In genomic region chr12:92621312-92621711, GRCh38 we compare ENCODE assay signal across 16 cellular contexts.
A peak's percentile ranks its signal among the peaks of the same experiment; 100 is the strongest.
DNase-seq lines count a peak whose midpoint lies in the region; ATAC-seq, FAIRE-seq and TF ChIP-seq lines count a peak whose summit lies in the region.
"Had no signal": no experiment of that assay in that cellular context is flagged by ENCODE, and none has a peak within 500 bp of the region (broad histone marks: within the 10 kb centered on the region; RNA-seq: fewer than 3 reads in every experiment).

No MANE protein-coding gene starts in this region.

- H3K27ac ChIP-seq in RWPE2 (ENCODE audit: poor library complexity, severe bottlenecking) (peak overlapping the region; percentile 94), epithelial cell of prostate (peak overlapping the region; percentile 74), HepG2 (ENCODE audit: extremely low read length, insufficient read depth, low read length) (no peak overlapping the region)
- H3K27ac ChIP-seq: BLaER1 treated with 17β-estradiol and CSF1 and Interleukin-3, amounts not matched to agents 10 nM and 100 nM had no signal

- H4K20me1 ChIP-seq in HepG2 (ENCODE audit: insufficient read depth, low read length) = no peaks in the 10 kb centered on the region
- H4K20me1 ChIP-seq: BLaER1 treated with 17β-estradiol and CSF1 and Interleukin-3, amounts not matched to agents 10 nM and 100 nM had no signal

- FAIRE-seq in HepG2 (lab: Jason Lieb, UNC) = no peak
- FAIRE-seq: GM12878, GM18507 had no signal

- H3K4me1 ChIP-seq in RWPE2 (ENCODE audit: insufficient read depth, poor library complexity, severe bottlenecking) = peaks cover 51% of the 10 kb centered on the region
- H3K4me1 ChIP-seq in HepG2 (ENCODE audit: insufficient read depth, low read length) = no peaks in the 10 kb centered on the region
- H3K4me1 ChIP-seq: BLaER1 treated with 17β-estradiol and CSF1 and Interleukin-3, amounts not matched to agents 10 nM and 100 nM had no signal

- no peaks in the 10 kb centered on the region for H3K9me3 ChIP-seq in RWPE2 (ENCODE audit: severe bottlenecking)
- H3K9me3 ChIP-seq in HepG2 (ENCODE audit: low read length) = no peaks in the 10 kb centered on the region
- no peaks in the 10 kb centered on the region for H3K9me3 ChIP-seq in MG63

- intact Hi-C loops in Calu3 (cut with micrococcal nuclease; ENCODE audit: unreplicated experiment) (no loop called here), HepG2 (cut with micrococcal nuclease; ENCODE audit: unreplicated experiment) (no loop called here)

- DNase-seq in Calu3 (no peak), RWPE2 (ENCODE audit: low spot score) (no peak), epithelial cell of prostate (ENCODE audit: low read depth, low spot score) (no peak), HepG2 (ENCODE audit: low spot score) (no peak), hepatic stellate cell (ENCODE audit: low spot score) (no peak), MG63 (no peak)
- no peak for DNase-seq in stimulated activated effector memory CD8-positive, alpha-beta T cell treated with anti-CD3 and anti-CD28 coated beads, Interleukin-12 subunit alpha, Interleukin-12 subunit beta, amount 100 ng/mL, for 72 hours (ENCODE audit: low spot score in 2 of 2)
- DNase-seq: AML-193; CD4-positive, CD25-positive, alpha-beta regulatory T cell; DMS 273 treated with DMSO at 0.1 percent for 48 hours; H7; IMR-90 had no signal

- in situ Hi-C loops in HepG2 (cut with HindIII; ENCODE audit: extremely low pct_ligation_motif_present, low pct_unique_long_range_greater_than_20kb) = loop anchor here (25.0 kb wide), 1 partner anchor 1234 kb away; no protein-coding TSS in a partner anchor

- H3K27ac Mint-ChIP-seq in Calu3 (ENCODE audit: unreplicated experiment) = peak overlapping the region; percentile 2
- peak overlapping the region; percentile 41 for H3K27ac Mint-ChIP-seq in stimulated activated effector memory CD8-positive, alpha-beta T cell treated with anti-CD3 and anti-CD28 coated beads, Interleukin-12 subunit alpha, Interleukin-12 subunit beta, amount 100 ng/mL, for 72 hours
- H3K27ac Mint-ChIP-seq: CD4-positive, CD25-positive, alpha-beta regulatory T cell; GM23338 had no signal

- no peak overlapping the region for H3K4me2 ChIP-seq in HepG2 (ENCODE audit: low read depth, low read length)
- H3K4me2 ChIP-seq: BLaER1 treated with 17β-estradiol and CSF1 and Interleukin-3, amounts not matched to agents 10 nM and 100 nM; GM23338 had no signal

- H3K4me3 Mint-ChIP-seq in Calu3 (ENCODE audit: low read depth, unreplicated experiment) = no peak overlapping the region
- H3K4me3 Mint-ChIP-seq in stimulated activated effector memory CD8-positive, alpha-beta T cell treated with anti-CD3 and anti-CD28 coated beads, Interleukin-12 subunit alpha, Interleukin-12 subunit beta, amount 100 ng/mL, for 72 hours = no peak overlapping the region
- H3K4me3 Mint-ChIP-seq: CD4-positive, CD25-positive, alpha-beta regulatory T cell; GM23338 had no signal

- H3K4me1 Mint-ChIP-seq in Calu3 (ENCODE audit: low read depth, unreplicated experiment) = peaks cover 40% of the 10 kb centered on the region
- H3K4me1 Mint-ChIP-seq in stimulated activated effector memory CD8-positive, alpha-beta T cell treated with anti-CD3 and anti-CD28 coated beads, Interleukin-12 subunit alpha, Interleukin-12 subunit beta, amount 100 ng/mL, for 72 hours = peaks cover 23% of the 10 kb centered on the region
- H3K4me1 Mint-ChIP-seq: GM23338 had no signal

- POLR2A ChIA-PET in HepG2 (lab: Yijun Ruan, JAX) = no interaction called here

- TF ChIP-seq EP300 in HepG2 (IDR thresholded peaks at IDR 0.05; ENCODE audit: low read depth in 2 of 2, low read length in 2 of 2) (no peak), HepG2 (CRISPR knock-in tag; IDR thresholded peaks at IDR 0.05; ENCODE audit: borderline replicate concordance) (no peak)

- no peaks in the 10 kb centered on the region for H3K79me2 ChIP-seq in HepG2 (ENCODE audit: insufficient read depth, low read length)

- no peaks in the 10 kb centered on the region for H3K27me3 Mint-ChIP-seq in Calu3 (ENCODE audit: unreplicated experiment)
- H3K27me3 Mint-ChIP-seq: CD4-positive, CD25-positive, alpha-beta regulatory T cell had no signal

- BruUV-seq in Calu3 (replicated peaks; lab: Mats Ljungman, UMichigan) (no TSS peak), HepG2 (replicated peaks; lab: Mats Ljungman, UMichigan) (no TSS peak)

- H3K36me3 ChIP-seq in RWPE2 (ENCODE audit: low read depth) (no peaks in the 10 kb centered on the region), HepG2 (replicated peaks in 1 of 2; ENCODE audit: control insufficient read depth in 1 of 2, insufficient read depth in 2 of 2, low read length in 2 of 2) (no peaks in the 10 kb centered on the region), MG63 (no peaks in the 10 kb centered on the region)
- H3K36me3 ChIP-seq: BLaER1 treated with 17β-estradiol and CSF1 and Interleukin-3, amounts not matched to agents 10 nM and 100 nM had no signal

- no peak overlapping the region for H3K4me3 ChIP-seq in RWPE2 (ENCODE audit: severe bottlenecking)
- H3K4me3 ChIP-seq in HepG2 (replicated peaks in 1 of 3; ENCODE audit: insufficient read depth in 1 of 3, low read depth in 2 of 3, low read length in 3 of 3) = no peak overlapping the region
- H3K4me3 ChIP-seq in MG63 = no peak overlapping the region
- H3K4me3 ChIP-seq: BLaER1 treated with 17β-estradiol and CSF1 and Interleukin-3, amounts not matched to agents 10 nM and 100 nM; GM12878; GM23338 had no signal

- no peaks in the 10 kb centered on the region for H3K27me3 ChIP-seq in RWPE2 (ENCODE audit: insufficient read depth, poor library complexity, severe bottlenecking)
- H3K27me3 ChIP-seq in HepG2 (ENCODE audit: control insufficient read depth in 1 of 2, insufficient read depth in 2 of 2, low read length in 2 of 2) = no peaks in the 10 kb centered on the region
- H3K27me3 ChIP-seq in MG63 = no peaks in the 10 kb centered on the region
- H3K27me3 ChIP-seq: BLaER1 treated with 17β-estradiol and CSF1 and Interleukin-3, amounts not matched to agents 10 nM and 100 nM had no signal

- no peak for TF ChIP-seq POLR2A in HepG2 (IDR thresholded peaks at IDR 0.05; ENCODE audit: insufficient read depth in 1 of 2, low read depth in 2 of 2, low read length in 2 of 2)

- CTCF ChIA-PET in Calu3 (lab: Charles Lee) = no interaction called here
- CTCF ChIA-PET in HepG2 (lab: Yijun Ruan, JAX; ENCODE audit: low intra/inter-chr PET ratio, low total read pairs) = no interaction called here

- no peak for TF ChIP-seq RAD21 in HepG2 (CRISPR knock-in tag; IDR thresholded peaks at IDR 0.05)

- TF ChIP-seq CTCF in Calu3 (IDR thresholded peaks at IDR 0.05; ENCODE audit: unreplicated experiment) (no peak), RWPE2 (IDR thresholded peaks at IDR 0.05; ENCODE audit: poor library complexity, severe bottlenecking) (no peak), HepG2 (CRISPR knock-in tag; IDR thresholded peaks at IDR 0.05) (no peak)

- no peak overlapping the region for H3K9ac ChIP-seq in HepG2 (ENCODE audit: insufficient read depth, low read depth, low read length)
- H3K9ac ChIP-seq: BLaER1 treated with 17β-estradiol and CSF1 and Interleukin-3, amounts not matched to agents 10 nM and 100 nM had no signal

- no peaks in the 10 kb centered on the region for H3K36me3 Mint-ChIP-seq in Calu3 (ENCODE audit: insufficient read depth, unreplicated experiment)
- peaks cover 5% of the 10 kb centered on the region for H3K36me3 Mint-ChIP-seq in stimulated activated effector memory CD8-positive, alpha-beta T cell treated with anti-CD3 and anti-CD28 coated beads, Interleukin-12 subunit alpha, Interleukin-12 subunit beta, amount 100 ng/mL, for 72 hours
- H3K36me3 Mint-ChIP-seq: CD4-positive, CD25-positive, alpha-beta regulatory T cell had no signal

- peaks cover 4% of the 10 kb centered on the region for H3K9me3 Mint-ChIP-seq in Calu3 (ENCODE audit: low read depth, unreplicated experiment)
- H3K9me3 Mint-ChIP-seq in stimulated activated effector memory CD8-positive, alpha-beta T cell treated with anti-CD3 and anti-CD28 coated beads, Interleukin-12 subunit alpha, Interleukin-12 subunit beta, amount 100 ng/mL, for 72 hours = peaks cover 5% of the 10 kb centered on the region
- H3K9me3 Mint-ChIP-seq: GM23338 had no signal

- no peak overlapping the region for H2AFZ ChIP-seq in HepG2 (ENCODE audit: low read length)
- H2AFZ ChIP-seq: GM23338 had no signal

- 1% methylated on average over 4 of the region's 4 CpGs for WGBS in HepG2 (ENCODE audit: low lambda C conversion rate)

- ATAC-seq in RWPE2 (ENCODE audit: low read depth) = no peak
- no peak for ATAC-seq in stimulated activated effector memory CD8-positive, alpha-beta T cell treated with anti-CD3 and anti-CD28 coated beads, Interleukin-12 subunit alpha, Interleukin-12 subunit beta, amount 100 ng/mL, for 72 hours
- no peak for ATAC-seq in HepG2
- ATAC-seq: GM12878, GM23338 had no signal

TF ChIP-seq in HepG2, 621 proteins besides CTCF, POLR2A, EP300 and RAD21 (continues in another document):
- TF ChIP-seq, protein P1, sequence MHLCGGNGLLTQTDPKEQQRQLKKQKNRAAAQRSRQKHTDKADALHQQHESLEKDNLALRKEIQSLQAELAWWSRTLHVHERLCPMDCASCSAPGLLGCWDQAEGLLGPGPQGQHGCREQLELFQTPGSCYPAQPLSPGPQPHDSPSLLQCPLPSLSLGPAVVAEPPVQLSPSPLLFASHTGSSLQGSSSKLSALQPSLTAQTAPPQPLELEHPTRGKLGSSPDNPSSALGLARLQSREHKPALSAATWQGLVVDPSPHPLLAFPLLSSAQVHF (CRISPR knock-in tag; IDR thresholded peaks at IDR 0.05) = no peak
- TF ChIP-seq ZNF616 (CRISPR knock-in tag; IDR thresholded peaks at IDR 0.05; ENCODE audit: low read depth) (no peak), YEATS4 (CRISPR knock-in tag; IDR thresholded peaks at IDR 0.05; ENCODE audit: borderline replicate concordance) (no peak)
